ENCODE assay signal across 1 cellular context in the genomic region with DNA sequence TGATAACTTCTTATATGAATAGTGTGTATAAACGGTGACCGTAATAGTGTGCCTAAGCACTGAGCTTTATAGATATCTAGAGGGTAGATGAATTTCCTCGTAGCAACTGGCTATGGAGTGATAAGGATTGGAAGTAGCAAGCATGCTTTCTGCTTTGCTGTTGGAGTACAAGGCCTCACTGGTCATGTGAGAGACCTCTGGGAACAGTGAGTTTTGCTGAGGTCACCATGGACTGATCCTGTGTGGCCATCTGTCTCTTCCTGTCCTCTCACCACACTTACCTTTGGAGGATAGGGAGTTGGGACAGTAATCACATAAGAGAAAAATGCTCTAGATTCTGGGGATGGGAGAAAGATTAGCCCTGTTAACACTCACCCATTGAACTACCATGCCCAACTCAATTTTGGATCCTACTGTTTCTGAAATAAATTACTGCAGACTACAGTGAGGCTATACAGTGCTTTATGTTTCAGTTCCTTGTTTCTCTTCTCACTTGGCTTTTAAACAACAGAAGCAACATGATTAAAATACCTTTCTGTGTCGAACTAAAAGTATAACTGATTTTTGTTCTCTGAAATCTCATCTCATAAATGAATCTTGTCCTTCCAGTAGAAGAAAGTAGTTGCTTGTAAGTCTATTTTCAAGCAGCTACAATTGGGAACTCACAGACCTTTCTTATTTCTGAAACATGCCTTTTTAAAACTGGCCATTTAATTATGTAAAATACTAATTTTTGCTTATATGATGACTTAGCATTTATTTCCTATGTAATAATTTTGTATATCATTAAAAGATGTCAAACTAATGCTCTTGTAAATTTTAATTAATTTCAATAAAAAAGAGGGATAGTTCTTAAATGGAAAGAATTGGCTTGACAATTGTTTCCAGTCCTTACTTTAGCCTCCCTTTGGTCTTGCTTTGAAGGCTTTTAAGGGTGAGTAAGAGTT.
TF ChIP-seq lines count a peak whose summit lies in the region.

No MANE protein-coding gene starts in this region.

TF ChIP-seq in K562, 482 proteins besides CTCF, POLR2A, EP300 and RAD21 (continued from another document):
- TF ChIP-seq THAP7 (CRISPR knock-in tag; IDR thresholded peaks at IDR 0.05): no peak
- no peak for TF ChIP-seq SNAPC5 (CRISPR knock-in tag; IDR thresholded peaks at IDR 0.05)
- TF ChIP-seq KHSRP (IDR thresholded peaks at IDR 0.05): no peak
- TF ChIP-seq, protein P1, sequence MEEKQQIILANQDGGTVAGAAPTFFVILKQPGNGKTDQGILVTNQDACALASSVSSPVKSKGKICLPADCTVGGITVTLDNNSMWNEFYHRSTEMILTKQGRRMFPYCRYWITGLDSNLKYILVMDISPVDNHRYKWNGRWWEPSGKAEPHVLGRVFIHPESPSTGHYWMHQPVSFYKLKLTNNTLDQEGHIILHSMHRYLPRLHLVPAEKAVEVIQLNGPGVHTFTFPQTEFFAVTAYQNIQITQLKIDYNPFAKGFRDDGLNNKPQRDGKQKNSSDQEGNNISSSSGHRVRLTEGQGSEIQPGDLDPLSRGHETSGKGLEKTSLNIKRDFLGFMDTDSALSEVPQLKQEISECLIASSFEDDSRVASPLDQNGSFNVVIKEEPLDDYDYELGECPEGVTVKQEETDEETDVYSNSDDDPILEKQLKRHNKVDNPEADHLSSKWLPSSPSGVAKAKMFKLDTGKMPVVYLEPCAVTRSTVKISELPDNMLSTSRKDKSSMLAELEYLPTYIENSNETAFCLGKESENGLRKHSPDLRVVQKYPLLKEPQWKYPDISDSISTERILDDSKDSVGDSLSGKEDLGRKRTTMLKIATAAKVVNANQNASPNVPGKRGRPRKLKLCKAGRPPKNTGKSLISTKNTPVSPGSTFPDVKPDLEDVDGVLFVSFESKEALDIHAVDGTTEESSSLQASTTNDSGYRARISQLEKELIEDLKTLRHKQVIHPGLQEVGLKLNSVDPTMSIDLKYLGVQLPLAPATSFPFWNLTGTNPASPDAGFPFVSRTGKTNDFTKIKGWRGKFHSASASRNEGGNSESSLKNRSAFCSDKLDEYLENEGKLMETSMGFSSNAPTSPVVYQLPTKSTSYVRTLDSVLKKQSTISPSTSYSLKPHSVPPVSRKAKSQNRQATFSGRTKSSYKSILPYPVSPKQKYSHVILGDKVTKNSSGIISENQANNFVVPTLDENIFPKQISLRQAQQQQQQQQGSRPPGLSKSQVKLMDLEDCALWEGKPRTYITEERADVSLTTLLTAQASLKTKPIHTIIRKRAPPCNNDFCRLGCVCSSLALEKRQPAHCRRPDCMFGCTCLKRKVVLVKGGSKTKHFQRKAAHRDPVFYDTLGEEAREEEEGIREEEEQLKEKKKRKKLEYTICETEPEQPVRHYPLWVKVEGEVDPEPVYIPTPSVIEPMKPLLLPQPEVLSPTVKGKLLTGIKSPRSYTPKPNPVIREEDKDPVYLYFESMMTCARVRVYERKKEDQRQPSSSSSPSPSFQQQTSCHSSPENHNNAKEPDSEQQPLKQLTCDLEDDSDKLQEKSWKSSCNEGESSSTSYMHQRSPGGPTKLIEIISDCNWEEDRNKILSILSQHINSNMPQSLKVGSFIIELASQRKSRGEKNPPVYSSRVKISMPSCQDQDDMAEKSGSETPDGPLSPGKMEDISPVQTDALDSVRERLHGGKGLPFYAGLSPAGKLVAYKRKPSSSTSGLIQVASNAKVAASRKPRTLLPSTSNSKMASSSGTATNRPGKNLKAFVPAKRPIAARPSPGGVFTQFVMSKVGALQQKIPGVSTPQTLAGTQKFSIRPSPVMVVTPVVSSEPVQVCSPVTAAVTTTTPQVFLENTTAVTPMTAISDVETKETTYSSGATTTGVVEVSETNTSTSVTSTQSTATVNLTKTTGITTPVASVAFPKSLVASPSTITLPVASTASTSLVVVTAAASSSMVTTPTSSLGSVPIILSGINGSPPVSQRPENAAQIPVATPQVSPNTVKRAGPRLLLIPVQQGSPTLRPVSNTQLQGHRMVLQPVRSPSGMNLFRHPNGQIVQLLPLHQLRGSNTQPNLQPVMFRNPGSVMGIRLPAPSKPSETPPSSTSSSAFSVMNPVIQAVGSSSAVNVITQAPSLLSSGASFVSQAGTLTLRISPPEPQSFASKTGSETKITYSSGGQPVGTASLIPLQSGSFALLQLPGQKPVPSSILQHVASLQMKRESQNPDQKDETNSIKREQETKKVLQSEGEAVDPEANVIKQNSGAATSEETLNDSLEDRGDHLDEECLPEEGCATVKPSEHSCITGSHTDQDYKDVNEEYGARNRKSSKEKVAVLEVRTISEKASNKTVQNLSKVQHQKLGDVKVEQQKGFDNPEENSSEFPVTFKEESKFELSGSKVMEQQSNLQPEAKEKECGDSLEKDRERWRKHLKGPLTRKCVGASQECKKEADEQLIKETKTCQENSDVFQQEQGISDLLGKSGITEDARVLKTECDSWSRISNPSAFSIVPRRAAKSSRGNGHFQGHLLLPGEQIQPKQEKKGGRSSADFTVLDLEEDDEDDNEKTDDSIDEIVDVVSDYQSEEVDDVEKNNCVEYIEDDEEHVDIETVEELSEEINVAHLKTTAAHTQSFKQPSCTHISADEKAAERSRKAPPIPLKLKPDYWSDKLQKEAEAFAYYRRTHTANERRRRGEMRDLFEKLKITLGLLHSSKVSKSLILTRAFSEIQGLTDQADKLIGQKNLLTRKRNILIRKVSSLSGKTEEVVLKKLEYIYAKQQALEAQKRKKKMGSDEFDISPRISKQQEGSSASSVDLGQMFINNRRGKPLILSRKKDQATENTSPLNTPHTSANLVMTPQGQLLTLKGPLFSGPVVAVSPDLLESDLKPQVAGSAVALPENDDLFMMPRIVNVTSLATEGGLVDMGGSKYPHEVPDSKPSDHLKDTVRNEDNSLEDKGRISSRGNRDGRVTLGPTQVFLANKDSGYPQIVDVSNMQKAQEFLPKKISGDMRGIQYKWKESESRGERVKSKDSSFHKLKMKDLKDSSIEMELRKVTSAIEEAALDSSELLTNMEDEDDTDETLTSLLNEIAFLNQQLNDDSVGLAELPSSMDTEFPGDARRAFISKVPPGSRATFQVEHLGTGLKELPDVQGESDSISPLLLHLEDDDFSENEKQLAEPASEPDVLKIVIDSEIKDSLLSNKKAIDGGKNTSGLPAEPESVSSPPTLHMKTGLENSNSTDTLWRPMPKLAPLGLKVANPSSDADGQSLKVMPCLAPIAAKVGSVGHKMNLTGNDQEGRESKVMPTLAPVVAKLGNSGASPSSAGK (IDR thresholded peaks at IDR 0.05): 0 out of 2 replicates have a peak, but pooled peaks have one; percentile 18
- no peak for TF ChIP-seq MCM7 (IDR thresholded peaks at IDR 0.05)
- no peak for TF ChIP-seq ZFP36 (IDR thresholded peaks at IDR 0.05; ENCODE audit: low read depth, low read length, partially characterized antibody)
- TF ChIP-seq PYGO2 (tag; IDR thresholded peaks at IDR 0.05): no peak
- no peak for TF ChIP-seq SMARCA4 (IDR thresholded peaks at IDR 0.05)
- no peak for TF ChIP-seq TCF7L2 (IDR thresholded peaks at IDR 0.05; ENCODE audit: low read depth, low read length)
- TF ChIP-seq ZNF561 (CRISPR knock-in tag; conservative IDR thresholded peaks at IDR 0.05): no peak
- no peak for TF ChIP-seq HMG20B (CRISPR knock-in tag; IDR thresholded peaks at IDR 0.05)
- no peak for TF ChIP-seq MTA2 (IDR thresholded peaks at IDR 0.05; ENCODE audit: low read depth)
- TF ChIP-seq MCM5 (IDR thresholded peaks at IDR 0.05; ENCODE audit: low read depth): no peak
- no peak for TF ChIP-seq FOXP1 (CRISPR knock-in tag; IDR thresholded peaks at IDR 0.05)
- peak; percentile 77 for TF ChIP-seq C11orf30 (IDR thresholded peaks at IDR 0.05; ENCODE audit: low read depth)
- TF ChIP-seq ZNF184 (CRISPR knock-in tag; IDR thresholded peaks at IDR 0.05): no peak
- no peak for TF ChIP-seq RFX7 (CRISPR knock-in tag; IDR thresholded peaks at IDR 0.05)
